Comparison of ENCODE assay signal across 9 cellular contexts in genomic region chr19:382578-382977, GRCh38. TPM values are rescaled to one million over a fixed set of nuclear protein-coding genes. Genes with fewer than 3 reads are reported as not detected.
DNase-seq lines count a peak whose midpoint lies in the region; ATAC-seq and TF ChIP-seq lines count a peak whose summit lies in the region.
"Not testable (repeated sequence)": the region's sequence is repeated elsewhere in the genome, so short reads cannot be mapped to it uniquely, and the experiment has no call there.
"Had no signal": no experiment of that assay in that cellular context is flagged by ENCODE, and none has a peak within 500 bp of the region (broad histone marks: within the 10 kb centered on the region; RNA-seq: fewer than 3 reads in every experiment).

No MANE protein-coding gene starts in this region.

- ATAC-seq in stimulated activated naive CD8-positive, alpha-beta T cell treated with anti-CD3 and anti-CD28 coated beads, Interleukin-15, Interleukin-2, amounts not matched to agents 100 U/mL and 50 U/mL, for 24 hours = peak; percentile 91

- not testable (repeated sequence) for TF ChIP-seq CTCF in HFF-Myc (IDR thresholded peaks at IDR 0.05; ENCODE audit: low read depth, low read length, missing control alignments)

- H3K4me3 ChIP-seq in HFF-Myc (replicated peaks; ENCODE audit: low read depth, low read length) = not testable (repeated sequence)

- peak overlapping the region; percentile 32 for H3K27ac ChIP-seq in caudate nucleus (ENCODE audit: low read depth, low read length)

- DNase-seq in DMS79 treated with DMSO at 0.1 percent for 48 hours (lab: John Stamatoyannopoulos, UW) (peak; percentile 38), HFF-Myc (ENCODE audit: extremely low read depth, low read depth) (peak; percentile 98), NCI-H2196 (lab: John Stamatoyannopoulos, UW; ENCODE audit: unreplicated experiment) (peak; percentile 82), SW480 (ENCODE audit: low spot score) (peak; percentile 66), activated T-cell treated with anti-CD3 and anti-CD28 coated beads for 48 hours (ENCODE audit: low read depth) (peak; percentile 15), caudate nucleus (lab: John Stamatoyannopoulos, UW) (peak in 4 of 61 donors; percentile 13 to 45 (median 42)), myocyte (ENCODE audit: low read depth) (peak; percentile 43)
- DNase-seq in stimulated activated naive CD8-positive, alpha-beta T cell treated with anti-CD3 and anti-CD28 coated beads, Interleukin-15, Interleukin-2, amounts not matched to agents 100 U/mL and 50 U/mL, for 24 hours = peak; percentile 50

RNA-seq across cellular contexts. Expression of gene C2CD4C, which starts 26.4 kb away (rescaled TPM):
- 0.11 and 0.16 TPM in 2 replicates for total RNA-seq in myocyte
- polyA plus RNA-seq in myocyte (2012) = 0.34 TPM
- total RNA-seq: natural killer cell had no signal

RNA-seq across cellular contexts. Expression of gene MIER2, which starts 38.0 kb away (rescaled TPM):
- 16.0 and 28.1 TPM in 2 replicates for total RNA-seq in myocyte
- 30.7 TPM for polyA plus RNA-seq in myocyte (2012)
